ENCODE assay signal across 18 cellular contexts in genomic region chr11:57279131-57279530, GRCh38. TPM values are rescaled to one million over a fixed set of nuclear protein-coding genes. Genes with fewer than 3 reads are reported as not detected.
DNase-seq lines count a peak whose midpoint lies in the region; ATAC-seq and TF ChIP-seq lines count a peak whose summit lies in the region.
"Had no signal": no experiment of that assay in that cellular context is flagged by ENCODE, and none has a peak within 500 bp of the region (broad histone marks: within the 10 kb centered on the region; RNA-seq: fewer than 3 reads in every experiment).

No MANE protein-coding gene starts in this region.

- H3K27me3 Mint-ChIP-seq in neural progenitor cell (ENCODE audit: insufficient read depth, low read depth) (peaks cover 8% of the 10 kb centered on the region), natural killer cell (ENCODE audit: low read depth in 2 of 2) (peaks cover 12 to 18% of the 10 kb centered on the region in 2 donors)

- H3K4me1 Mint-ChIP-seq in neural progenitor cell: peaks cover 17% of the 10 kb centered on the region
- peaks cover 5% of the 10 kb centered on the region in 2 donors for H3K4me1 Mint-ChIP-seq in natural killer cell

- H2BK120ac ChIP-seq in IMR-90 (ENCODE audit: low read depth, low read length): peak overlapping the region; percentile 98

- H3K27ac ChIP-seq in IMR-90 (ENCODE audit: insufficient read depth, low read length) (peak overlapping the region; percentile 93), neural progenitor cell (no peak overlapping the region)
- H3K27ac ChIP-seq: SK-N-MC, tibial artery had no signal

- peak overlapping the region; percentile 99 for H2BK20ac ChIP-seq in IMR-90 (ENCODE audit: low read depth, low read length)

- H3K4me1 ChIP-seq in IMR-90 (ENCODE audit: control insufficient read depth, insufficient read depth, low read length) (peaks cover 29% of the 10 kb centered on the region), neural progenitor cell (peaks cover 12% of the 10 kb centered on the region)

- H3K9ac ChIP-seq in IMR-90 (ENCODE audit: low read depth, low read length) (no peak overlapping the region), neural progenitor cell (no peak overlapping the region)

- H3K56ac ChIP-seq in IMR-90 (ENCODE audit: extremely low read depth, insufficient read depth, low read length): peak overlapping the region; percentile 97; the same call in 1 of the 2 replicates

- H3K27ac Mint-ChIP-seq in neural progenitor cell: no peak overlapping the region
- no peak overlapping the region for H3K27ac Mint-ChIP-seq in natural killer cell
- H3K27ac Mint-ChIP-seq: activated T-cell treated with anti-CD3 and anti-CD28 coated beads, Interleukin-2, amount 50 U/mL, for 72 hours; naive thymus-derived CD4-positive, alpha-beta T cell had no signal

- dilution Hi-C loops in IMR-90 (cut with HindIII; ENCODE audit: low sequenced_read_pairs, unreplicated experiment): no loop called here

- peaks cover 2% of the 10 kb centered on the region for H3K9me3 Mint-ChIP-seq in neural progenitor cell
- H3K9me3 Mint-ChIP-seq in natural killer cell: no peaks in the 10 kb centered on the region

- H3K9me3 ChIP-seq in IMR-90 (ENCODE audit: control insufficient read depth, insufficient read depth, low read length) (peaks cover 2% of the 10 kb centered on the region; the same call in 1 of the 2 replicates), neural progenitor cell (ENCODE audit: low read depth) (no peaks in the 10 kb centered on the region)
- H3K9me3 ChIP-seq: tibial artery had no signal

- H3K4me3 ChIP-seq in IMR-90 (ENCODE audit: insufficient read depth, low read depth, low read length) (no peak overlapping the region), neural progenitor cell (no peak overlapping the region)
- H3K4me3 ChIP-seq: BLaER1 treated with 17β-estradiol and CSF1 and Interleukin-3, amounts not matched to agents 10 nM and 100 nM; SK-N-MC; tibial artery had no signal

- H3K4me2 ChIP-seq in IMR-90 (ENCODE audit: low read depth, low read length): peak overlapping the region; percentile 32; the same call in 1 of the 2 replicates
- no peak overlapping the region for H3K4me2 ChIP-seq in neural progenitor cell

- TF ChIP-seq POLR2A in IMR-90 (IDR thresholded peaks at IDR 0.05; ENCODE audit: low read depth, low read length): no peak

- peak overlapping the region; percentile 91 for H3K18ac ChIP-seq in IMR-90 (ENCODE audit: low read depth, low read length)

- peak overlapping the region; percentile 4 for H2AK9ac ChIP-seq in IMR-90 (replicated peaks; ENCODE audit: low read depth, low read length, poor library complexity)

- H4K91ac ChIP-seq in IMR-90 (ENCODE audit: insufficient read depth, low read depth, low read length): peak overlapping the region; percentile 97

- peak overlapping the region; percentile 88; the same call in 2 of the 3 replicates for H2BK15ac ChIP-seq in IMR-90 (ENCODE audit: low read depth, low read length)

- H3K4ac ChIP-seq in IMR-90 (ENCODE audit: low read depth, low read length): peak overlapping the region; percentile 97

- H3K27me3 ChIP-seq in IMR-90 (ENCODE audit: control insufficient read depth, insufficient read depth, low read length) (no peaks in the 10 kb centered on the region), neural progenitor cell (peaks cover 11% of the 10 kb centered on the region)
- H3K27me3 ChIP-seq: BLaER1 treated with 17β-estradiol and CSF1 and Interleukin-3, amounts not matched to agents 10 nM and 100 nM had no signal

- H3K36me3 ChIP-seq in IMR-90 (ENCODE audit: control insufficient read depth, insufficient read depth, low read length) (no peaks in the 10 kb centered on the region), neural progenitor cell (no peaks in the 10 kb centered on the region)
- H3K36me3 ChIP-seq: BLaER1 treated with 17β-estradiol and CSF1 and Interleukin-3, amounts not matched to agents 10 nM and 100 nM; tibial artery had no signal

- H3K14ac ChIP-seq in IMR-90 (replicated peaks; ENCODE audit: low read depth, low read length): peak overlapping the region; percentile 85

- H3K23ac ChIP-seq in IMR-90 (ENCODE audit: low read depth, low read length): peak overlapping the region; percentile 74

- no peak for TF ChIP-seq CTCF in IMR-90 (conservative IDR thresholded peaks at IDR 0.05; ENCODE audit: low read depth, low read length)
- no peak for TF ChIP-seq CTCF in neural progenitor cell (IDR thresholded peaks at IDR 0.05)
- TF ChIP-seq CTCF in natural killer cell (IDR thresholded peaks at IDR 0.05): no peak

- H3K79me2 ChIP-seq in neural progenitor cell (ENCODE audit: low read depth): no peaks in the 10 kb centered on the region

- H2AK5ac ChIP-seq in IMR-90 (ENCODE audit: low read depth, low read length): peak overlapping the region; percentile 84

- peaks cover 14% of the 10 kb centered on the region for H3K9me1 ChIP-seq in IMR-90 (ENCODE audit: insufficient read depth, low read length)

- POLR2A ChIA-PET in IMR-90 (lab: Charles Lee; ENCODE audit: unreplicated experiment): interaction anchor here (0.7 kb wide), 1 partner anchor 314 kb away, joined by 3 read pairs; no protein-coding TSS in a partner anchor

- CTCF ChIA-PET in IMR-90 (lab: Yijun Ruan, JAX): interaction anchor here (0.6 to 1.9 kb wide), 3 partner anchors 10 to 1546 kb away, joined by 3 to 5 read pairs (median 5); no protein-coding TSS in a partner anchor

- H3F3A ChIP-seq in neural progenitor cell (ENCODE audit: low read depth): no peaks in the 10 kb centered on the region

- H3K79me1 ChIP-seq in IMR-90 (ENCODE audit: low read depth in 1 of 2, low read length in 2 of 2): no peaks in the 10 kb centered on the region

- intact Hi-C loops in IMR-90 (cut with micrococcal nuclease): no loop called here
- intact Hi-C loops in natural killer cell (cut with micrococcal nuclease): no loop called here
- intact Hi-C loops in posterior cingulate gyrus (cut with DNase I): no loop called here

- H3K36me3 Mint-ChIP-seq in neural progenitor cell: no peaks in the 10 kb centered on the region
- H3K36me3 Mint-ChIP-seq in natural killer cell: no peaks in the 10 kb centered on the region

- H4K20me1 ChIP-seq in IMR-90 (ENCODE audit: insufficient read depth, low read length): no peaks in the 10 kb centered on the region
- no peaks in the 10 kb centered on the region for H4K20me1 ChIP-seq in neural progenitor cell (ENCODE audit: low read depth)
- H4K20me1 ChIP-seq: BLaER1 treated with 17β-estradiol and CSF1 and Interleukin-3, amounts not matched to agents 10 nM and 100 nM had no signal

- H4K5ac ChIP-seq in IMR-90 (ENCODE audit: low read depth, low read length): peak overlapping the region; percentile 96

- H3K4me3 Mint-ChIP-seq in neural progenitor cell (no peak overlapping the region), natural killer cell (no peak overlapping the region)
- H3K4me3 Mint-ChIP-seq: activated T-cell treated with anti-CD3 and anti-CD28 coated beads, Interleukin-2, amount 50 U/mL, for 72 hours; naive thymus-derived CD4-positive, alpha-beta T cell had no signal

- no peak for TF ChIP-seq RAD21 in IMR-90 (IDR thresholded peaks at IDR 0.05; ENCODE audit: low read length)

- H2BK5ac ChIP-seq in IMR-90 (ENCODE audit: low read depth, low read length, poor library complexity, severe bottlenecking): peak overlapping the region; percentile 93

- DNase-seq in IMR-90: peak; percentile 77
- DNase-seq in dedifferentiated amniotic fluid mesenchymal stem cell (ENCODE audit: extremely low spot score): peak; percentile 84
- no peak for DNase-seq in neural progenitor cell (ENCODE audit: low spot score)
- DNase-seq in natural killer cell: no peak
- no peak for DNase-seq in posterior cingulate gyrus
- DNase-seq in NCI-H345 treated with DMSO at 0.1 percent for 48 hours (lab: John Stamatoyannopoulos, UW; ENCODE audit: unreplicated experiment): no peak
- DNase-seq: activated CD4-positive, alpha-beta T cell treated with anti-CD3 and anti-CD28 coated beads, Interleukin-2, amount 50 U/mL, for 4 hours; activated T-cell treated with anti-CD3 and anti-CD28 coated beads, Interleukin-2, amount 50 U/mL, for 72 hours; erythroblast; H7; naive thymus-derived CD4-positive, alpha-beta T cell; NCI-H1417; NCI-H446 treated with DMSO at 0.1 percent for 48 hours; stimulated activated CD4-positive, alpha-beta T cell treated with anti-CD3 and anti-CD28 coated beads, Interleukin-1b, Interleukin-23, amount 100 ng/mL, for 48 hours; tibial artery had no signal

- in situ Hi-C loops in IMR-90 (cut with MboI; ENCODE audit: low sequenced_read_pairs): no loop called here

- WGBS in IMR-90 (ENCODE audit: extremely low coverage in 2 of 2, insufficient read length in 1 of 2), 2 experiments: 89% methylated on average over 3 of the region's 5 CpGs; no CpG with 5 or more reads in 1 of the 2 experiments

- BruUV-seq in IMR-90 (replicated peaks; lab: Mats Ljungman, UMichigan): no TSS peak

- H4K8ac ChIP-seq in IMR-90 (ENCODE audit: low read depth in 2 of 2, low read length in 2 of 2): peak overlapping the region; percentile 83 to 85; a peak in 3 of 4 replicates

- no peak for ATAC-seq in IMR-90 (ENCODE audit: low read depth)
- no peak for ATAC-seq in natural killer cell
- ATAC-seq: activated T-cell treated with anti-CD3 and anti-CD28 coated beads, Interleukin-2, amount 50 U/mL, for 72 hours; naive thymus-derived CD4-positive, alpha-beta T cell had no signal

- H2AFZ ChIP-seq in IMR-90 (replicated peaks; ENCODE audit: low read length, poor library complexity): no peak overlapping the region
- H2AFZ ChIP-seq in neural progenitor cell (replicated peaks): peak overlapping the region; percentile 96

RNA-seq across cellular contexts. Expression of gene APLNR, which starts 42.1 kb away (rescaled TPM):
- total RNA-seq in IMR-90 (2012; rRNA removed) (not detected in 2 replicates), neural progenitor cell (ENCODE audit: low replicate concordance) (1.6 and 1.8 TPM in 2 replicates), natural killer cell (under 1 TPM in 1 of 3 donors, not detected in 2; 0.07 TPM)
- not detected in 2 replicates for polyA plus RNA-seq in IMR-90 (2012; rRNA removed)
- 0.02 TPM in 1 of 2 replicates, not detected in the other for polyA plus RNA-seq in IMR-90 (2012; cell fraction: cytosol; rRNA removed)
- polyA plus RNA-seq in IMR-90 (2012; cell fraction: nucleus; rRNA removed; ENCODE audit: low replicate concordance): 0.04 TPM in 1 of 2 replicates, not detected in the other
- total RNA-seq: activated T-cell treated with anti-CD3 and anti-CD28 coated beads, Interleukin-2, amount 50 U/mL, for 72 hours; naive thymus-derived CD4-positive, alpha-beta T cell; renal cortical epithelial cell had no signal
- polyA plus RNA-seq: naive thymus-derived CD4-positive, alpha-beta T cell had no signal

RNA-seq across cellular contexts. Expression of gene TNKS1BP1, which starts 45.6 kb away (rescaled TPM):
- total RNA-seq in IMR-90 (2012; rRNA removed) (28.6 and 31.7 TPM in 2 replicates), neural progenitor cell (ENCODE audit: low replicate concordance) (11.7 and 45.1 TPM in 2 replicates), natural killer cell (1 to 10 TPM; 4.3 to 9.3 (median 7.5) TPM)
- polyA plus RNA-seq in IMR-90 (2012; rRNA removed): 68.0 and 71.4 TPM in 2 replicates
- 42.9 and 47.7 TPM in 2 replicates for polyA plus RNA-seq in IMR-90 (2012; cell fraction: cytosol; rRNA removed)
- polyA plus RNA-seq in IMR-90 (2012; cell fraction: nucleus; rRNA removed; ENCODE audit: low replicate concordance): 157 and 165 TPM in 2 replicates

RNA-seq across cellular contexts. Expression of gene SSRP1, which starts 56.6 kb away (rescaled TPM):
- total RNA-seq in IMR-90 (2012; rRNA removed) (144 and 146 TPM in 2 replicates), neural progenitor cell (ENCODE audit: low replicate concordance) (186 and 222 TPM in 2 replicates), natural killer cell (10 to 100 TPM; 45.5 to 50.0 (median 47.1) TPM)
- 101 and 106 TPM in 2 replicates for polyA plus RNA-seq in IMR-90 (2012; rRNA removed)
- polyA plus RNA-seq in IMR-90 (2012; cell fraction: cytosol; rRNA removed): 58.6 and 84.5 TPM in 2 replicates
- polyA plus RNA-seq in IMR-90 (2012; cell fraction: nucleus; rRNA removed; ENCODE audit: low replicate concordance): 41.6 and 70.5 TPM in 2 replicates

RNA-seq across cellular contexts. Expression of gene P2RX3, which starts 59.0 kb away (rescaled TPM):
- total RNA-seq in IMR-90 (2012; rRNA removed) (not detected in 2 replicates), neural progenitor cell (ENCODE audit: low replicate concordance) (1.5 and 2.4 TPM in 2 replicates), natural killer cell (not detected)
- not detected in 2 replicates for polyA plus RNA-seq in IMR-90 (2012; rRNA removed)
- polyA plus RNA-seq in IMR-90 (2012; cell fraction: cytosol; rRNA removed): not detected in 2 replicates
- polyA plus RNA-seq in IMR-90 (2012; cell fraction: nucleus; rRNA removed; ENCODE audit: low replicate concordance): not detected in 2 replicates
- total RNA-seq: activated T-cell treated with anti-CD3 and anti-CD28 coated beads, Interleukin-2, amount 50 U/mL, for 72 hours; H7; naive thymus-derived CD4-positive, alpha-beta T cell; renal cortical epithelial cell had no signal
- polyA plus RNA-seq: naive thymus-derived CD4-positive, alpha-beta T cell had no signal

Comparison
In these comparisons a context has a peak if more than half of its experiments do, and no peak if none do; other contexts are left out.
1. DNase-seq: peak in IMR-90 (single experiment) and dedifferentiated amniotic fluid mesenchymal stem cell (single experiment); none in neural progenitor cell (single experiment), natural killer cell (single experiment), posterior cingulate gyrus (0 of 10) and NCI-H345 treated with DMSO at 0.1 percent for 48 hours (single experiment).